1 cellular context compared by ENCODE assay signal in genomic region chr17:42040818-42041217, GRCh38.
TF ChIP-seq lines count a peak whose summit lies in the region.

No MANE protein-coding gene starts in this region.

TF ChIP-seq in HepG2, 621 proteins besides CTCF, POLR2A, EP300 and RAD21:
- TF ChIP-seq ZNF768 (CRISPR knock-in tag; IDR thresholded peaks at IDR 0.05) (peak; percentile 95), ZNF484 (CRISPR knock-in tag; IDR thresholded peaks at IDR 0.05; ENCODE audit: borderline replicate concordance, low read depth) (no peak)
